2 cellular contexts compared by ENCODE assay signal in the genomic region with DNA sequence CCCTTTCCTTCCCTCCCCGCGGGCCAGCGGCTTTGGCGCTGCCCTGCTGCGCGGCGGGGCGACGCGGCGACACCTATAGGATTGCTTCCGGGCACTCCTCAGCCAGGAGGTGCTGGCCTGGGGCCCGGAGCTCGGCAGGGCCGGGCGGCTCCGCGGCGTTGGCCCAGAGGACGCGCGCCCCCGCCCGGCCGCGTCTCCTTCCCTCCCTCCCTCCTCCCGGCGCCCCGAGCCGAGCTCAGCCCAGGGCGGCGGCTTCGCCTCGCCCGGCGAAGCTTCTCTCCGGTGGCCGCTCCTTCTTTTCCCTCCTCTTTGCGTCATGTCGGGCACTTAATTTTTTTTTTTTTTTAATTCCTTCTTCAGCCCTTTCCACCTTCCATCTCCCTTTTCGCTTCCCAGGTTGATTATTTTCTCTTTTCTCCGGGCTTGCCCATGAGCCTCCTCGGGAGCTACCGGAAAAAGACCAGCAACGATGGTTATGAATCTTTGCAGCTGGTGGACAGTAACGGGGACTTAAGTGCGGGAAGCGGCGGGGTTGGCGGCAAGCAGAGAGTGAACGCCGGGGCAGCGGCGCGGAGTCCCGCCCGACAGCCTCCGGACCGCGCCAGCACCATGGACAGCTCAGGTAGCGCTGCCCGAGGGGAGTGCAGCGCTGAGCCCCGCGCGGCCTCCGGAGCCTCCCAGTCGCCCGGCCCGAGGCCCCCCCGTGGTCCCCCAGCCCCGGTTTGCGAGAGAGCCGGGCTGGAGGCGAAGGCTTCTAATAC.
TF ChIP-seq lines count a peak whose summit lies in the region.

Gene DNAJC6 (plus strand): TSS at position 227 of the 761 bp plus-strand sequence. CDS start 203 bp downstream, at position 430.

TF ChIP-seq in HEK293, 187 proteins besides CTCF, POLR2A, EP300 and RAD21 (continued from another document and continues in another):
- TF ChIP-seq, protein P1, sequence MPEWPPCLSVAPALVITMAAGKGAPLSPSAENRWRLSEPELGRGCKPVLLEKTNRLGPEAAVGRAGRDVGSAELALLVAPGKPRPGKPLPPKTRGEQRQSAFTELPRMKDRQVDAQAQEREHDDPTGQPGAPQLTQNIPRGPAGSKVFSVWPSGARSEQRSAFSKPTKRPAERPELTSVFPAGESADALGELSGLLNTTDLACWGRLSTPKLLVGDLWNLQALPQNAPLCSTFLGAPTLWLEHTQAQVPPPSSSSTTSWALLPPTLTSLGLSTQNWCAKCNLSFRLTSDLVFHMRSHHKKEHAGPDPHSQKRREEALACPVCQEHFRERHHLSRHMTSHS (tag by site-specific recombination; IDR thresholded peaks at IDR 0.05) = no peak
- TF ChIP-seq ZNF518A (tag by site-specific recombination; conservative IDR thresholded peaks at IDR 0.05; ENCODE audit: low read depth) = no peak
- TF ChIP-seq ZNF398 (tag by site-specific recombination; IDR thresholded peaks at IDR 0.05) = 0 out of 2 replicates have a peak, but pooled peaks have one; percentile 96
- TF ChIP-seq KLF10 (tag by site-specific recombination; IDR thresholded peaks at IDR 0.05) = peak; percentile 32; the same call in 1 of the 2 replicates
- no peak for TF ChIP-seq ZNF544 (tag by site-specific recombination; IDR thresholded peaks at IDR 0.05)
- TF ChIP-seq, protein P2, sequence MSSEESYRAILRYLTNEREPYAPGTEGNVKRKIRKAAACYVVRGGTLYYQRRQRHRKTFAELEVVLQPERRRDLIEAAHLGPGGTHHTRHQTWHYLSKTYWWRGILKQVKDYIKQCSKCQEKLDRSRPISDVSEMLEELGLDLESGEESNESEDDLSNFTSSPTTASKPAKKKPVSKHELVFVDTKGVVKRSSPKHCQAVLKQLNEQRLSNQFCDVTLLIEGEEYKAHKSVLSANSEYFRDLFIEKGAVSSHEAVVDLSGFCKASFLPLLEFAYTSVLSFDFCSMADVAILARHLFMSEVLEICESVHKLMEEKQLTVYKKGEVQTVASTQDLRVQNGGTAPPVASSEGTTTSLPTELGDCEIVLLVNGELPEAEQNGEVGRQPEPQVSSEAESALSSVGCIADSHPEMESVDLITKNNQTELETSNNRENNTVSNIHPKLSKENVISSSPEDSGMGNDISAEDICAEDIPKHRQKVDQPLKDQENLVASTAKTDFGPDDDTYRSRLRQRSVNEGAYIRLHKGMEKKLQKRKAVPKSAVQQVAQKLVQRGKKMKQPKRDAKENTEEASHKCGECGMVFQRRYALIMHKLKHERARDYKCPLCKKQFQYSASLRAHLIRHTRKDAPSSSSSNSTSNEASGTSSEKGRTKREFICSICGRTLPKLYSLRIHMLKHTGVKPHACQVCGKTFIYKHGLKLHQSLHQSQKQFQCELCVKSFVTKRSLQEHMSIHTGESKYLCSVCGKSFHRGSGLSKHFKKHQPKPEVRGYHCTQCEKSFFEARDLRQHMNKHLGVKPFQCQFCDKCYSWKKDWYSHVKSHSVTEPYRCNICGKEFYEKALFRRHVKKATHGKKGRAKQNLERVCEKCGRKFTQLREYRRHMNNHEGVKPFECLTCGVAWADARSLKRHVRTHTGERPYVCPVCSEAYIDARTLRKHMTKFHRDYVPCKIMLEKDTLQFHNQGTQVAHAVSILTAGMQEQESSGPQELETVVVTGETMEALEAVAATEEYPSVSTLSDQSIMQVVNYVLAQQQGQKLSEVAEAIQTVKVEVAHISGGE (tag by site-specific recombination; conservative IDR thresholded peaks at IDR 0.05; ENCODE audit: low read depth) = peak; percentile 48; the same call in 1 of the 2 replicates
- no peak for TF ChIP-seq ZNF777 (tag by site-specific recombination; IDR thresholded peaks at IDR 0.05; ENCODE audit: borderline replicate concordance)
- peak; percentile 54; the same call in 1 of the 2 replicates for TF ChIP-seq ZNF423 (tag by site-specific recombination; IDR thresholded peaks at IDR 0.05)
- no peak for TF ChIP-seq ZBTB48 (tag by site-specific recombination; IDR thresholded peaks at IDR 0.05)
- no peak for TF ChIP-seq SCRT2 (tag by site-specific recombination; IDR thresholded peaks at IDR 0.05)
- TF ChIP-seq ZNF184 (tag by site-specific recombination; IDR thresholded peaks at IDR 0.05) = peak; percentile 61; the same call in 1 of the 2 replicates

TF ChIP-seq in HepG2, 621 proteins besides CTCF, POLR2A, EP300 and RAD21 (continued from another document and continues in another):
- no peak; the same call in 1 of the 2 replicates for TF ChIP-seq ZSCAN22 (CRISPR knock-in tag; IDR thresholded peaks at IDR 0.05)
- no peak for TF ChIP-seq ZNF350 (CRISPR knock-in tag; IDR thresholded peaks at IDR 0.05; ENCODE audit: borderline replicate concordance, low read depth)
- TF ChIP-seq, protein P3, sequence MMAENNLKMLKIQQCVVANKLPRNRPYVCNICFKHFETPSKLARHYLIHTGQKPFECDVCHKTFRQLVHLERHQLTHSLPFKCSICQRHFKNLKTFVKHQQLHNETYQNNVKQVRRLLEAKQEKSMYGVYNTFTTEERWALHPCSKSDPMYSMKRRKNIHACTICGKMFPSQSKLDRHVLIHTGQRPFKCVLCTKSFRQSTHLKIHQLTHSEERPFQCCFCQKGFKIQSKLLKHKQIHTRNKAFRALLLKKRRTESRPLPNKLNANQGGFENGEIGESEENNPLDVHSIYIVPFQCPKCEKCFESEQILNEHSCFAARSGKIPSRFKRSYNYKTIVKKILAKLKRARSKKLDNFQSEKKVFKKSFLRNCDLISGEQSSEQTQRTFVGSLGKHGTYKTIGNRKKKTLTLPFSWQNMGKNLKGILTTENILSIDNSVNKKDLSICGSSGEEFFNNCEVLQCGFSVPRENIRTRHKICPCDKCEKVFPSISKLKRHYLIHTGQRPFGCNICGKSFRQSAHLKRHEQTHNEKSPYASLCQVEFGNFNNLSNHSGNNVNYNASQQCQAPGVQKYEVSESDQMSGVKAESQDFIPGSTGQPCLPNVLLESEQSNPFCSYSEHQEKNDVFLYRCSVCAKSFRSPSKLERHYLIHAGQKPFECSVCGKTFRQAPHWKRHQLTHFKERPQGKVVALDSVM (CRISPR knock-in tag; IDR thresholded peaks at IDR 0.05) = peak; percentile 82
- no peak for TF ChIP-seq ZBTB8A (CRISPR knock-in tag; IDR thresholded peaks at IDR 0.05; ENCODE audit: borderline replicate concordance, low read depth)
- no peak for TF ChIP-seq AKAP8 (CRISPR knock-in tag; IDR thresholded peaks at IDR 0.05)
- peak; percentile 98 for TF ChIP-seq BRCA1 (CRISPR knock-in tag; IDR thresholded peaks at IDR 0.05)
- peak; percentile 80; the same call in 1 of the 2 replicates for TF ChIP-seq ZNF510 (CRISPR knock-in tag; IDR thresholded peaks at IDR 0.05; ENCODE audit: low read depth)
- peak; percentile 98 for TF ChIP-seq TSC22D2 (CRISPR knock-in tag; IDR thresholded peaks at IDR 0.05; ENCODE audit: borderline replicate concordance)
- TF ChIP-seq MED13 (CRISPR knock-in tag; IDR thresholded peaks at IDR 0.05) = peak; percentile 85; the same call in 1 of the 2 replicates
- TF ChIP-seq, protein P4, sequence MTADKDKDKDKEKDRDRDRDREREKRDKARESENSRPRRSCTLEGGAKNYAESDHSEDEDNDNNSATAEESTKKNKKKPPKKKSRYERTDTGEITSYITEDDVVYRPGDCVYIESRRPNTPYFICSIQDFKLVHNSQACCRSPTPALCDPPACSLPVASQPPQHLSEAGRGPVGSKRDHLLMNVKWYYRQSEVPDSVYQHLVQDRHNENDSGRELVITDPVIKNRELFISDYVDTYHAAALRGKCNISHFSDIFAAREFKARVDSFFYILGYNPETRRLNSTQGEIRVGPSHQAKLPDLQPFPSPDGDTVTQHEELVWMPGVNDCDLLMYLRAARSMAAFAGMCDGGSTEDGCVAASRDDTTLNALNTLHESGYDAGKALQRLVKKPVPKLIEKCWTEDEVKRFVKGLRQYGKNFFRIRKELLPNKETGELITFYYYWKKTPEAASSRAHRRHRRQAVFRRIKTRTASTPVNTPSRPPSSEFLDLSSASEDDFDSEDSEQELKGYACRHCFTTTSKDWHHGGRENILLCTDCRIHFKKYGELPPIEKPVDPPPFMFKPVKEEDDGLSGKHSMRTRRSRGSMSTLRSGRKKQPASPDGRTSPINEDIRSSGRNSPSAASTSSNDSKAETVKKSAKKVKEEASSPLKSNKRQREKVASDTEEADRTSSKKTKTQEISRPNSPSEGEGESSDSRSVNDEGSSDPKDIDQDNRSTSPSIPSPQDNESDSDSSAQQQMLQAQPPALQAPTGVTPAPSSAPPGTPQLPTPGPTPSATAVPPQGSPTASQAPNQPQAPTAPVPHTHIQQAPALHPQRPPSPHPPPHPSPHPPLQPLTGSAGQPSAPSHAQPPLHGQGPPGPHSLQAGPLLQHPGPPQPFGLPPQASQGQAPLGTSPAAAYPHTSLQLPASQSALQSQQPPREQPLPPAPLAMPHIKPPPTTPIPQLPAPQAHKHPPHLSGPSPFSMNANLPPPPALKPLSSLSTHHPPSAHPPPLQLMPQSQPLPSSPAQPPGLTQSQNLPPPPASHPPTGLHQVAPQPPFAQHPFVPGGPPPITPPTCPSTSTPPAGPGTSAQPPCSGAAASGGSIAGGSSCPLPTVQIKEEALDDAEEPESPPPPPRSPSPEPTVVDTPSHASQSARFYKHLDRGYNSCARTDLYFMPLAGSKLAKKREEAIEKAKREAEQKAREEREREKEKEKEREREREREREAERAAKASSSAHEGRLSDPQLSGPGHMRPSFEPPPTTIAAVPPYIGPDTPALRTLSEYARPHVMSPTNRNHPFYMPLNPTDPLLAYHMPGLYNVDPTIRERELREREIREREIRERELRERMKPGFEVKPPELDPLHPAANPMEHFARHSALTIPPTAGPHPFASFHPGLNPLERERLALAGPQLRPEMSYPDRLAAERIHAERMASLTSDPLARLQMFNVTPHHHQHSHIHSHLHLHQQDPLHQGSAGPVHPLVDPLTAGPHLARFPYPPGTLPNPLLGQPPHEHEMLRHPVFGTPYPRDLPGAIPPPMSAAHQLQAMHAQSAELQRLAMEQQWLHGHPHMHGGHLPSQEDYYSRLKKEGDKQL (CRISPR knock-in tag; IDR thresholded peaks at IDR 0.05; ENCODE audit: low read depth) = peak; percentile 48; the same call in 1 of the 2 replicates
- TF ChIP-seq, protein P5, sequence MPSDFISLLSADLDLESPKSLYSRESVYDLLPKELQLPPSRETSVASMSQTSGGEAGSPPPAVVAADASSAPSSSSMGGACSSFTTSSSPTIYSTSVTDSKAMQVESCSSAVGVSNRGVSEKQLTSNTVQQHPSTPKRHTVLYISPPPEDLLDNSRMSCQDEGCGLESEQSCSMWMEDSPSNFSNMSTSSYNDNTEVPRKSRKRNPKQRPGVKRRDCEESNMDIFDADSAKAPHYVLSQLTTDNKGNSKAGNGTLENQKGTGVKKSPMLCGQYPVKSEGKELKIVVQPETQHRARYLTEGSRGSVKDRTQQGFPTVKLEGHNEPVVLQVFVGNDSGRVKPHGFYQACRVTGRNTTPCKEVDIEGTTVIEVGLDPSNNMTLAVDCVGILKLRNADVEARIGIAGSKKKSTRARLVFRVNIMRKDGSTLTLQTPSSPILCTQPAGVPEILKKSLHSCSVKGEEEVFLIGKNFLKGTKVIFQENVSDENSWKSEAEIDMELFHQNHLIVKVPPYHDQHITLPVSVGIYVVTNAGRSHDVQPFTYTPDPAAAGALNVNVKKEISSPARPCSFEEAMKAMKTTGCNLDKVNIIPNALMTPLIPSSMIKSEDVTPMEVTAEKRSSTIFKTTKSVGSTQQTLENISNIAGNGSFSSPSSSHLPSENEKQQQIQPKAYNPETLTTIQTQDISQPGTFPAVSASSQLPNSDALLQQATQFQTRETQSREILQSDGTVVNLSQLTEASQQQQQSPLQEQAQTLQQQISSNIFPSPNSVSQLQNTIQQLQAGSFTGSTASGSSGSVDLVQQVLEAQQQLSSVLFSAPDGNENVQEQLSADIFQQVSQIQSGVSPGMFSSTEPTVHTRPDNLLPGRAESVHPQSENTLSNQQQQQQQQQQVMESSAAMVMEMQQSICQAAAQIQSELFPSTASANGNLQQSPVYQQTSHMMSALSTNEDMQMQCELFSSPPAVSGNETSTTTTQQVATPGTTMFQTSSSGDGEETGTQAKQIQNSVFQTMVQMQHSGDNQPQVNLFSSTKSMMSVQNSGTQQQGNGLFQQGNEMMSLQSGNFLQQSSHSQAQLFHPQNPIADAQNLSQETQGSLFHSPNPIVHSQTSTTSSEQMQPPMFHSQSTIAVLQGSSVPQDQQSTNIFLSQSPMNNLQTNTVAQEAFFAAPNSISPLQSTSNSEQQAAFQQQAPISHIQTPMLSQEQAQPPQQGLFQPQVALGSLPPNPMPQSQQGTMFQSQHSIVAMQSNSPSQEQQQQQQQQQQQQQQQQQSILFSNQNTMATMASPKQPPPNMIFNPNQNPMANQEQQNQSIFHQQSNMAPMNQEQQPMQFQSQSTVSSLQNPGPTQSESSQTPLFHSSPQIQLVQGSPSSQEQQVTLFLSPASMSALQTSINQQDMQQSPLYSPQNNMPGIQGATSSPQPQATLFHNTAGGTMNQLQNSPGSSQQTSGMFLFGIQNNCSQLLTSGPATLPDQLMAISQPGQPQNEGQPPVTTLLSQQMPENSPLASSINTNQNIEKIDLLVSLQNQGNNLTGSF (CRISPR knock-in tag; IDR thresholded peaks at IDR 0.05) = peak; percentile 97
- TF ChIP-seq, protein P6, sequence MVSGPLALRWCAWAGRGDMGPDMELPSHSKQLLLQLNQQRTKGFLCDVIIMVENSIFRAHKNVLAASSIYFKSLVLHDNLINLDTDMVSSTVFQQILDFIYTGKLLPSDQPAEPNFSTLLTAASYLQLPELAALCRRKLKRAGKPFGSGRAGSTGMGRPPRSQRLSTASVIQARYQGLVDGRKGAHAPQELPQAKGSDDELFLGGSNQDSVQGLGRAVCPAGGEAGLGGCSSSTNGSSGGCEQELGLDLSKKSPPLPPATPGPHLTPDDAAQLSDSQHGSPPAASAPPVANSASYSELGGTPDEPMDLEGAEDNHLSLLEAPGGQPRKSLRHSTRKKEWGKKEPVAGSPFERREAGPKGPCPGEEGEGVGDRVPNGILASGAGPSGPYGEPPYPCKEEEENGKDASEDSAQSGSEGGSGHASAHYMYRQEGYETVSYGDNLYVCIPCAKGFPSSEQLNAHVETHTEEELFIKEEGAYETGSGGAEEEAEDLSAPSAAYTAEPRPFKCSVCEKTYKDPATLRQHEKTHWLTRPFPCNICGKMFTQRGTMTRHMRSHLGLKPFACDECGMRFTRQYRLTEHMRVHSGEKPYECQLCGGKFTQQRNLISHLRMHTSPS (CRISPR knock-in tag; IDR thresholded peaks at IDR 0.05; ENCODE audit: low read depth) = no peak; the same call in 1 of the 2 replicates
- TF ChIP-seq FOXK2 (IDR thresholded peaks at IDR 0.05) = no peak
- TF ChIP-seq THAP11 (CRISPR knock-in tag; IDR thresholded peaks at IDR 0.05) = peak; percentile 67
- TF ChIP-seq, protein P7, sequence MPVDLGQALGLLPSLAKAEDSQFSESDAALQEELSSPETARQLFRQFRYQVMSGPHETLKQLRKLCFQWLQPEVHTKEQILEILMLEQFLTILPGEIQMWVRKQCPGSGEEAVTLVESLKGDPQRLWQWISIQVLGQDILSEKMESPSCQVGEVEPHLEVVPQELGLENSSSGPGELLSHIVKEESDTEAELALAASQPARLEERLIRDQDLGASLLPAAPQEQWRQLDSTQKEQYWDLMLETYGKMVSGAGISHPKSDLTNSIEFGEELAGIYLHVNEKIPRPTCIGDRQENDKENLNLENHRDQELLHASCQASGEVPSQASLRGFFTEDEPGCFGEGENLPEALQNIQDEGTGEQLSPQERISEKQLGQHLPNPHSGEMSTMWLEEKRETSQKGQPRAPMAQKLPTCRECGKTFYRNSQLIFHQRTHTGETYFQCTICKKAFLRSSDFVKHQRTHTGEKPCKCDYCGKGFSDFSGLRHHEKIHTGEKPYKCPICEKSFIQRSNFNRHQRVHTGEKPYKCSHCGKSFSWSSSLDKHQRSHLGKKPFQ (CRISPR knock-in tag; IDR thresholded peaks at IDR 0.05; ENCODE audit: insufficient replicate concordance) = peak; percentile 79
- TF ChIP-seq KDM2A (CRISPR knock-in tag; IDR thresholded peaks at IDR 0.05; ENCODE audit: borderline replicate concordance, low read depth) = peak; percentile 85
- TF ChIP-seq, protein P8, sequence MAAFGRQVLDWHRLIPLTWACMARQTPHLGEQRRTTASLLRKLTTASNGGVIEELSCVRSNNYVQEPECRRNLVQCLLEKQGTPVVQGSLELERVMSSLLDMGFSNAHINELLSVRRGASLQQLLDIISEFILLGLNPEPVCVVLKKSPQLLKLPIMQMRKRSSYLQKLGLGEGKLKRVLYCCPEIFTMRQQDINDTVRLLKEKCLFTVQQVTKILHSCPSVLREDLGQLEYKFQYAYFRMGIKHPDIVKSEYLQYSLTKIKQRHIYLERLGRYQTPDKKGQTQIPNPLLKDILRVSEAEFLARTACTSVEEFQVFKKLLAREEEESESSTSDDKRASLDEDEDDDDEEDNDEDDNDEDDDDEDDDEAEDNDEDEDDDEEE (CRISPR knock-in tag; IDR thresholded peaks at IDR 0.05) = peak; percentile 98
- no peak for TF ChIP-seq ZNF292 (CRISPR knock-in tag; IDR thresholded peaks at IDR 0.05; ENCODE audit: borderline replicate concordance, low read depth)
